In the genomic region with DNA sequence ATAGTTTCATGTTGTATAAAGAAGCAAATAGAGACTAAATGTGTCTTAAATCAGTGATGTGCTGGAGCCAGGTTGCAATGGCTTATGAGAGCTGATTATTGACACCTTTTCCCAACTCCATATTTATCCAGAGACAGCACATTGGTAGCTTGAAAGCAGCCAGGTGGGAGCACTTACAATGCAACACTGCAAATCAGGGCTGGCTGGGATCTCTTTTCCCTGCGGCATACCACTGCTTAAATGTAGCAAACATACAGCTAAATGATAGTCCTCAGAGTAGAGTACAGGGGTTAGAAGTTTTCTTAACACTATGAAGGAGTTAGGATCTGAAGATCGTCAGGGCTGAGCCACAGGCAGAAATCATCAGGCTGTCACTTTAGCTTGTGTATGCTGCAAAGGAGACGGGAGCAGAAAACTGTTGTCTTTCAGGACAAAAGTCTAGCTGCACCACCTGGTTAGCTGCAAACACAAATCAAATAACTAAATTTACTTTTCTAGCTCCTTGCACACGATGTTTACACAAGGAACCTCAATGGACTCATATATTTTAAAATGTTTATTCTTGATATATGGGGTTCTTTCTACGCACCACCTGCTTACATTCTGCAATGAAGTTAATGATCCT, we compare ENCODE assay signal across 2 cellular contexts.
TF ChIP-seq lines count a peak whose summit lies in the region.

No MANE protein-coding gene starts in this region.

TF ChIP-seq in SK-N-SH, 30 proteins besides CTCF, POLR2A, EP300 and RAD21 (continued from another document):
- no peak for TF ChIP-seq SIN3A (IDR thresholded peaks at IDR 0.05; ENCODE audit: borderline replicate concordance, low read depth, low read length)
- TF ChIP-seq, protein P1, sequence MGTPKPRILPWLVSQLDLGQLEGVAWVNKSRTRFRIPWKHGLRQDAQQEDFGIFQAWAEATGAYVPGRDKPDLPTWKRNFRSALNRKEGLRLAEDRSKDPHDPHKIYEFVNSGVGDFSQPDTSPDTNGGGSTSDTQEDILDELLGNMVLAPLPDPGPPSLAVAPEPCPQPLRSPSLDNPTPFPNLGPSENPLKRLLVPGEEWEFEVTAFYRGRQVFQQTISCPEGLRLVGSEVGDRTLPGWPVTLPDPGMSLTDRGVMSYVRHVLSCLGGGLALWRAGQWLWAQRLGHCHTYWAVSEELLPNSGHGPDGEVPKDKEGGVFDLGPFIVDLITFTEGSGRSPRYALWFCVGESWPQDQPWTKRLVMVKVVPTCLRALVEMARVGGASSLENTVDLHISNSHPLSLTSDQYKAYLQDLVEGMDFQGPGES (IDR thresholded peaks at IDR 0.05; ENCODE audit: low read depth, low read length), result no peak
- TF ChIP-seq SMC3 (IDR thresholded peaks at IDR 0.05; ENCODE audit: low read depth, low read length), result no peak
- TF ChIP-seq FOXJ3 (CRISPR knock-in tag; IDR thresholded peaks at IDR 0.05), result no peak
- TF ChIP-seq RFX5 (IDR thresholded peaks at IDR 0.05; ENCODE audit: low read length), result no peak
- TF ChIP-seq JUND (IDR thresholded peaks at IDR 0.05), result no peak
- no peak for TF ChIP-seq MEF2A (IDR thresholded peaks at IDR 0.05; ENCODE audit: borderline replicate concordance, low read depth)
- no peak for TF ChIP-seq FOSL2 (IDR thresholded peaks at IDR 0.05; ENCODE audit: borderline replicate concordance, low read depth)
- TF ChIP-seq TCF12 (IDR thresholded peaks at IDR 0.05), result no peak
TF ChIP-seq in SK-N-SH: peak in this region for 0.

TF ChIP-seq in SK-N-SH treated with all-trans-retinoic acid at 6 μM for 48 hours, 23 proteins besides CTCF, POLR2A, EP300 and RAD21 (continued from another document):
- TF ChIP-seq, protein P2, sequence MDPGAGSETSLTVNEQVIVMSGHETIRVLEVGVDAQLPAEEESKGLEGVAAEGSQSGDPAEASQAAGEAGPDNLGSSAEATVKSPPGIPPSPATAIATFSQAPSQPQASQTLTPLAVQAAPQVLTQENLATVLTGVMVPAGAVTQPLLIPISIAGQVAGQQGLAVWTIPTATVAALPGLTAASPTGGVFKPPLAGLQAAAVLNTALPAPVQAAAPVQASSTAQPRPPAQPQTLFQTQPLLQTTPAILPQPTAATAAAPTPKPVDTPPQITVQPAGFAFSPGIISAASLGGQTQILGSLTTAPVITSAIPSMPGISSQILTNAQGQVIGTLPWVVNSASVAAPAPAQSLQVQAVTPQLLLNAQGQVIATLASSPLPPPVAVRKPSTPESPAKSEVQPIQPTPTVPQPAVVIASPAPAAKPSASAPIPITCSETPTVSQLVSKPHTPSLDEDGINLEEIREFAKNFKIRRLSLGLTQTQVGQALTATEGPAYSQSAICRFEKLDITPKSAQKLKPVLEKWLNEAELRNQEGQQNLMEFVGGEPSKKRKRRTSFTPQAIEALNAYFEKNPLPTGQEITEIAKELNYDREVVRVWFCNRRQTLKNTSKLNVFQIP (CRISPR knock-in tag; IDR thresholded peaks at IDR 0.05; ENCODE audit: borderline replicate concordance, low read depth), result no peak
- TF ChIP-seq ESRRG (CRISPR knock-in tag; IDR thresholded peaks at IDR 0.05), result no peak
- TF ChIP-seq, protein P3, sequence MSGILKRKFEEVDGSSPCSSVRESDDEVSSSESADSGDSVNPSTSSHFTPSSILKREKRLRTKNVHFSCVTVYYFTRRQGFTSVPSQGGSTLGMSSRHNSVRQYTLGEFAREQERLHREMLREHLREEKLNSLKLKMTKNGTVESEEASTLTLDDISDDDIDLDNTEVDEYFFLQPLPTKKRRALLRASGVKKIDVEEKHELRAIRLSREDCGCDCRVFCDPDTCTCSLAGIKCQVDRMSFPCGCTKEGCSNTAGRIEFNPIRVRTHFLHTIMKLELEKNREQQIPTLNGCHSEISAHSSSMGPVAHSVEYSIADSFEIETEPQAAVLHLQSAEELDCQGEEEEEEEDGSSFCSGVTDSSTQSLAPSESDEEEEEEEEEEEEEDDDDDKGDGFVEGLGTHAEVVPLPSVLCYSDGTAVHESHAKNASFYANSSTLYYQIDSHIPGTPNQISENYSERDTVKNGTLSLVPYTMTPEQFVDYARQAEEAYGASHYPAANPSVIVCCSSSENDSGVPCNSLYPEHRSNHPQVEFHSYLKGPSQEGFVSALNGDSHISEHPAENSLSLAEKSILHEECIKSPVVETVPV (CRISPR knock-in tag; IDR thresholded peaks at IDR 0.05), result no peak
- TF ChIP-seq SNAI2 (CRISPR knock-in tag; IDR thresholded peaks at IDR 0.05), result no peak
- no peak for TF ChIP-seq PPARA (CRISPR knock-in tag; IDR thresholded peaks at IDR 0.05; ENCODE audit: borderline replicate concordance)
- TF ChIP-seq, protein P4, sequence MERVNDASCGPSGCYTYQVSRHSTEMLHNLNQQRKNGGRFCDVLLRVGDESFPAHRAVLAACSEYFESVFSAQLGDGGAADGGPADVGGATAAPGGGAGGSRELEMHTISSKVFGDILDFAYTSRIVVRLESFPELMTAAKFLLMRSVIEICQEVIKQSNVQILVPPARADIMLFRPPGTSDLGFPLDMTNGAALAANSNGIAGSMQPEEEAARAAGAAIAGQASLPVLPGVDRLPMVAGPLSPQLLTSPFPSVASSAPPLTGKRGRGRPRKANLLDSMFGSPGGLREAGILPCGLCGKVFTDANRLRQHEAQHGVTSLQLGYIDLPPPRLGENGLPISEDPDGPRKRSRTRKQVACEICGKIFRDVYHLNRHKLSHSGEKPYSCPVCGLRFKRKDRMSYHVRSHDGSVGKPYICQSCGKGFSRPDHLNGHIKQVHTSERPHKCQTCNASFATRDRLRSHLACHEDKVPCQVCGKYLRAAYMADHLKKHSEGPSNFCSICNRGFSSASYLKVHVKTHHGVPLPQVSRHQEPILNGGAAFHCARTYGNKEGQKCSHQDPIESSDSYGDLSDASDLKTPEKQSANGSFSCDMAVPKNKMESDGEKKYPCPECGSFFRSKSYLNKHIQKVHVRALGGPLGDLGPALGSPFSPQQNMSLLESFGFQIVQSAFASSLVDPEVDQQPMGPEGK (CRISPR knock-in tag; IDR thresholded peaks at IDR 0.05; ENCODE audit: borderline replicate concordance), result no peak
- no peak for TF ChIP-seq ZFP30 (CRISPR knock-in tag; IDR thresholded peaks at IDR 0.05)
